8 cellular contexts compared by ENCODE assay signal in genomic region chr12:54282949-54283593, GRCh38. TPM values are rescaled to one million over a fixed set of nuclear protein-coding genes. Genes with fewer than 3 reads are reported as not detected.
A peak's percentile ranks its signal among the peaks of the same experiment; 100 is the strongest.
DNase-seq lines count a peak whose midpoint lies in the region; ATAC-seq and TF ChIP-seq lines count a peak whose summit lies in the region.

No MANE protein-coding gene starts in this region.

- TF ChIP-seq CTCF in coronary artery (IDR thresholded peaks at IDR 0.05) (no peak), neural progenitor cell (IDR thresholded peaks at IDR 0.05) (no peak)

- peaks cover 62% of the 10 kb centered on the region for H3K36me3 Mint-ChIP-seq in CD4-positive, CD25-positive, alpha-beta regulatory T cell
- H3K36me3 Mint-ChIP-seq in neural progenitor cell, result peaks cover 22% of the 10 kb centered on the region

- peak overlapping the region; percentile 62 for H3K27ac ChIP-seq in CD4-positive, CD25-positive, alpha-beta regulatory T cell (ENCODE audit: insufficient read depth, low read length, poor library complexity, severe bottlenecking)
- peak overlapping the region; percentile 95 for H3K27ac ChIP-seq in KOPT-K1 (ENCODE audit: low read depth, low read length, poor library complexity, severe bottlenecking)
- H3K27ac ChIP-seq in coronary artery, result peak overlapping the region in 1 of 2 donors; percentile 7
- peak overlapping the region; percentile 68 for H3K27ac ChIP-seq in neural progenitor cell

- H3K4me2 ChIP-seq in neural progenitor cell, result peak overlapping the region; percentile 99

- H3K4me1 ChIP-seq in CD4-positive, CD25-positive, alpha-beta regulatory T cell (ENCODE audit: control insufficient read depth, insufficient read depth, low read length, poor library complexity, severe bottlenecking), result peaks cover 69% of the 10 kb centered on the region
- peaks cover 30% of the 10 kb centered on the region for H3K4me1 ChIP-seq in neural progenitor cell

- DNase-seq in CD4-positive, CD25-positive, alpha-beta regulatory T cell, result no peak
- DNase-seq in coronary artery (ENCODE audit: low spot score) (no peak), neural progenitor cell (ENCODE audit: low spot score) (no peak), germinal center (ENCODE audit: low spot score) (no peak)

- H3K27me3 ChIP-seq in CD4-positive, CD25-positive, alpha-beta regulatory T cell (ENCODE audit: control insufficient read depth, insufficient read depth, low read length), result no peaks in the 10 kb centered on the region
- H3K27me3 ChIP-seq in neural progenitor cell, result no peaks in the 10 kb centered on the region

- peaks cover 82% of the 10 kb centered on the region for H3K79me2 ChIP-seq in neural progenitor cell (ENCODE audit: low read depth)

- H3K4me3 ChIP-seq in CD4-positive, CD25-positive, alpha-beta regulatory T cell (ENCODE audit: low read depth, low read length), result peak overlapping the region; percentile 99
- H3K4me3 ChIP-seq in coronary artery (peak overlapping the region; percentile 74), neural progenitor cell (peak overlapping the region; percentile 88)

- H3K9me3 ChIP-seq in CD4-positive, CD25-positive, alpha-beta regulatory T cell (ENCODE audit: control insufficient read depth in 2 of 2, low read length in 2 of 2), result no peaks in the 10 kb centered on the region
- H3K9me3 ChIP-seq in KOPT-K1 (ENCODE audit: insufficient read depth, low read length, poor library complexity, severe bottlenecking) (no peaks in the 10 kb centered on the region), neural progenitor cell (ENCODE audit: low read depth) (no peaks in the 10 kb centered on the region)

- no peak for ATAC-seq in CD4-positive, CD25-positive, alpha-beta regulatory T cell (ENCODE audit: low read depth in 2 of 2)
- ATAC-seq in GM19395 (IDR thresholded peaks at IDR 0.05; ENCODE audit: unreplicated experiment), result no peak
- ATAC-seq in GM19452 (IDR thresholded peaks at IDR 0.05; ENCODE audit: unreplicated experiment), result no peak
- no peak for ATAC-seq in GM19463 (IDR thresholded peaks at IDR 0.05; ENCODE audit: unreplicated experiment)

- H3K9me3 Mint-ChIP-seq in CD4-positive, CD25-positive, alpha-beta regulatory T cell, result peaks cover 0 to 2% (median 0%) of the 10 kb centered on the region in 7 donors
- no peaks in the 10 kb centered on the region for H3K9me3 Mint-ChIP-seq in neural progenitor cell

- H4K20me1 ChIP-seq in neural progenitor cell (ENCODE audit: low read depth), result peaks cover 87% of the 10 kb centered on the region

- no peak overlapping the region for H3K4me3 Mint-ChIP-seq in CD4-positive, CD25-positive, alpha-beta regulatory T cell
- H3K4me3 Mint-ChIP-seq in neural progenitor cell, result no peak overlapping the region

- no peaks in the 10 kb centered on the region for H3K27me3 Mint-ChIP-seq in CD4-positive, CD25-positive, alpha-beta regulatory T cell
- peaks cover 6% of the 10 kb centered on the region for H3K27me3 Mint-ChIP-seq in neural progenitor cell (ENCODE audit: insufficient read depth, low read depth)

- peaks cover 87% of the 10 kb centered on the region for H3F3A ChIP-seq in neural progenitor cell (ENCODE audit: low read depth)

- H3K4me1 Mint-ChIP-seq in CD4-positive, CD25-positive, alpha-beta regulatory T cell, result peaks cover 10 to 48% (median 25%) of the 10 kb centered on the region in 4 donors
- H3K4me1 Mint-ChIP-seq in neural progenitor cell, result peaks cover 54% of the 10 kb centered on the region

- peak overlapping the region in 1 of 3 donors; percentile 66 for H3K27ac Mint-ChIP-seq in CD4-positive, CD25-positive, alpha-beta regulatory T cell
- no peak overlapping the region for H3K27ac Mint-ChIP-seq in neural progenitor cell

- H3K36me3 ChIP-seq in CD4-positive, CD25-positive, alpha-beta regulatory T cell (ENCODE audit: control insufficient read depth, insufficient read depth, low read length), result peaks cover 57% of the 10 kb centered on the region
- H3K36me3 ChIP-seq in KOPT-K1 (ENCODE audit: insufficient read depth, low read length) (peaks cover 81% of the 10 kb centered on the region), neural progenitor cell (peaks cover 49% of the 10 kb centered on the region)

- no peak overlapping the region for H2AFZ ChIP-seq in neural progenitor cell (replicated peaks)

- H3K9ac ChIP-seq in neural progenitor cell, result peak overlapping the region; percentile 97

RNA-seq across cellular contexts. Expression of gene HNRNPA1, which starts 2.5 kb away (rescaled TPM):
- 1,288 TPM for total RNA-seq in CD4-positive, CD25-positive, alpha-beta regulatory T cell
- 100 to 1,000 TPM; 750 to 913 (median 830) TPM for polyA plus RNA-seq in CD4-positive, CD25-positive, alpha-beta regulatory T cell
- 1,779 and 2,341 TPM in 2 replicates for total RNA-seq in neural progenitor cell (ENCODE audit: low replicate concordance)

RNA-seq across cellular contexts. Expression of gene CBX5, which starts 3.1 kb away (rescaled TPM):
- 38.9 TPM for total RNA-seq in CD4-positive, CD25-positive, alpha-beta regulatory T cell
- polyA plus RNA-seq in CD4-positive, CD25-positive, alpha-beta regulatory T cell, result 10 to 100 TPM; 18.2 to 21.5 (median 19.6) TPM
- total RNA-seq in neural progenitor cell (ENCODE audit: low replicate concordance), result 232 and 288 TPM in 2 replicates

RNA-seq across cellular contexts. Expression of gene NFE2, which starts 17.7 kb away (rescaled TPM):
- 2.8 TPM for total RNA-seq in CD4-positive, CD25-positive, alpha-beta regulatory T cell
- polyA plus RNA-seq in CD4-positive, CD25-positive, alpha-beta regulatory T cell, result under 1 TPM in 1 of 4 donors, not detected in 3; 0.18 TPM
- 2.8 and 4.3 TPM in 2 replicates for total RNA-seq in neural progenitor cell (ENCODE audit: low replicate concordance)

RNA-seq across cellular contexts. Expression of gene COPZ1, which starts 41.9 kb away (rescaled TPM):
- 65.3 TPM for total RNA-seq in CD4-positive, CD25-positive, alpha-beta regulatory T cell
- polyA plus RNA-seq in CD4-positive, CD25-positive, alpha-beta regulatory T cell, result 100 to 1,000 TPM; 151 to 213 (median 168) TPM
- 197 and 219 TPM in 2 replicates for total RNA-seq in neural progenitor cell (ENCODE audit: low replicate concordance)
